9 cellular contexts compared by ENCODE assay signal in genomic region chr16:35141303-35141702, GRCh38.
"Had no signal": no experiment of that assay in that cellular context is flagged by ENCODE, and none has a peak within 500 bp of the region (broad histone marks: within the 10 kb centered on the region; RNA-seq: fewer than 3 reads in every experiment).

No MANE protein-coding gene starts in this region.

- H3K36me3 ChIP-seq: HAP-1 had no signal

- ATAC-seq: GM23338, HCT116 had no signal

- H3K4me1 Mint-ChIP-seq: GM23338, H9 had no signal

- H3K27ac Mint-ChIP-seq: GM23338, H9, HFFc6 had no signal

- H3K4me3 ChIP-seq: GM23248, GM23338, HAP-1 had no signal

- H3K4me3 Mint-ChIP-seq: GM23338, H9, HFFc6 had no signal

- H3K27ac ChIP-seq: GM23248 had no signal

- H3K9me3 ChIP-seq: HAP-1 had no signal

- DNase-seq: GM23248, GOT3, H7, H9, HCEC 1CT, HFFc6 had no signal

- H3K4me1 ChIP-seq: HAP-1 had no signal
